ENCODE assay signal across 10 cellular contexts in the genomic region with DNA sequence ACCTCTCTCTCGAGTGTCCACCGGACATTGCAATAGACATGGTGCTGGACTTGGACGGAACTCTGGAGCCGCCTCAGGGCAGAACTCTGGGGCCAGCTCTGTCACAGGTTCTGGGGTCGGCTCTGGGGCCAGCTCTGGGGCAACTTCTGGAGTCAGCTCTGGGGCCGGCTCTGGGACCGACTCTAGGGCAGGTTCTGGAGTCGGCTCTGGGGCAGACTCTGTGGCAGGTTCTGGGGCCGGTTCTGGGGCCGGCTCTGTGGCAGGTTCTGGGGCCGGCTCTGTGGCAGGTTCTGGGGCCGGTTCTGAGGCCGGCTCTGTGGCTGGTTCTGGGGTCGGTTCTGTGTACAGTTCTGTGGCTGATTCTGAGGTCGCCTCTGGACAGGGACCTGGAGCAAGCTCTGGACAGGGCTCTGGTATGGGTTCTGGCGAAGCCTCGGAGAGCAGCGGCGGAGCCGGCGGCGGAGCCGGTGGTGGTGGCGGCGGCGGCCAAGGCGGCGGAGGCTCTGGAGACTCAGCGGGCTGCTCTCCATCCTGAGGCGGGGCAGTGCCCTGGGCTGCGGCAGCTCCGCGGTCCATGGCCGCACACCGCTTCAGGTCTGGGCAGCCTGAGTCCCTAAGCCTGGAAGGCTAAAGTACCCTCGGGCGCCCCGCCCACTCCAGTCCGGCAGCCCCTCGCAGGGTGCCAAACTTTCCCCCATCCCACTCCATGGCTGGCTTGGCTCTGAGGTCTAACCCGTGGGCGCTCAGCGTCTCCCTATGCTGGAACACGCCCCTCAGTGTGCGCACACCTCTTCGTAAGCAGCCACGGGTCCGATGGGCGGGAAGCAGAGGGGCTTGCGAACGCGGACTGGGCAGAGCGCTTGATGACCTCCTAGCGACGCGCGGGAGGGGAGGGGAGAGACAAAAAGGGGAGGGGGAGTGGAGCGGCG. TPM values are rescaled to one million over a fixed set of nuclear protein-coding genes. Genes with fewer than 3 reads are reported as not detected.
DNase-seq lines count a peak whose midpoint lies in the region; ATAC-seq and TF ChIP-seq lines count a peak whose summit lies in the region.
"Had no signal": no experiment of that assay in that cellular context is flagged by ENCODE, and none has a peak within 500 bp of the region (broad histone marks: within the 10 kb centered on the region; RNA-seq: fewer than 3 reads in every experiment).

A gene with protein sequence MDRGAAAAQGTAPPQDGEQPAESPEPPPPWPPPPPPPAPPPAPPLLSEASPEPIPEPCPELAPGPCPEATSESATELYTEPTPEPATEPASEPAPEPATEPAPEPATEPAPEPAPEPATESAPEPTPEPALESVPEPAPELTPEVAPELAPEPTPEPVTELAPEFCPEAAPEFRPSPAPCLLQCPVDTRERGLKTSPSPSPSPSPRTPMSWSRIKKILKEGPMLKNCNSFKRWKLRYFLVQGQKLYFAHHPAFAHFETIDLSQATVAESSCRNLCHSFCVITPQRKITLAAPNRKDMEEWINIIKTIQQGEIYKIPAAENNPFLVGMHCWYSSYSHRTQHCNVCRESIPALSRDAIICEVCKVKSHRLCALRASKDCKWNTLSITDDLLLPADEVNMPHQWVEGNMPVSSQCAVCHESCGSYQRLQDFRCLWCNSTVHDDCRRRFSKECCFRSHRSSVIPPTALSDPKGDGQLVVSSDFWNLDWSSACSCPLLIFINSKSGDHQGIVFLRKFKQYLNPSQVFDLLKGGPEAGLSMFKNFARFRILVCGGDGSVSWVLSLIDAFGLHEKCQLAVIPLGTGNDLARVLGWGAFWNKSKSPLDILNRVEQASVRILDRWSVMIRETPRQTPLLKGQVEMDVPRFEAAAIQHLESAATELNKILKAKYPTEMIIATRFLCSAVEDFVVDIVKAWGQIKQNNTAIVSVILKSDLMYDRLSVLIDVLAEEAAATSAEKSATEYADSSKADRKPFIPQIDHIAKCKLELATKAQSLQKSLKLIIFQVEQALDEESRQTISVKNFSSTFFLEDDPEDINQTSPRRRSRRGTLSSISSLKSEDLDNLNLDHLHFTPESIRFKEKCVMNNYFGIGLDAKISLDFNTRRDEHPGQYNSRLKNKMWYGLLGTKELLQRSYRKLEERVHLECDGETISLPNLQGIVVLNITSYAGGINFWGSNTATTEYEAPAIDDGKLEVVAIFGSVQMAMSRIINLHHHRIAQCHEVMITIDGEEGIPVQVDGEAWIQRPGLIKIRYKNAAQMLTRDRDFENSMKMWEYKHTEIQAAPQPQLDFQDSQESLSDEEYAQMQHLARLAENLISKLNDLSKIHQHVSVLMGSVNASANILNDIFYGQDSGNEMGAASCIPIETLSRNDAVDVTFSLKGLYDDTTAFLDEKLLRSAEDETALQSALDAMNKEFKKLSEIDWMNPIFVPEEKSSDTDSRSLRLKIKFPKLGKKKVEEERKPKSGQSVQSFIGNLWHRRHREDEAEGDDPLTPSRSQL (minus strand): TSS at position 723 of the 929 bp plus-strand sequence. CDS start 147 bp downstream, at position 576.

- ATAC-seq in GM18520 (IDR thresholded peaks at IDR 0.05; ENCODE audit: unreplicated experiment): no peak

- peak; percentile 12 for DNase-seq in NCI-H1436 treated with DMSO at 0.1 percent for 48 hours (lab: John Stamatoyannopoulos, UW)
- peak; percentile 66 for DNase-seq in glutamatergic neuron
- DNase-seq in neural progenitor cell (ENCODE audit: low spot score): peak; percentile 85
- DNase-seq in activated CD4-positive, alpha-beta T cell treated with anti-CD3 and anti-CD28 coated beads, Interleukin-2, amount 10 ng/mL, durations not matched to agents 24 days and 14 days: no peak
- no peak for DNase-seq in activated effector memory CD4-positive, alpha-beta T cell treated with anti-CD3 and anti-CD28 coated beads, Interleukin-2, amount 50 U/mL, for 16 hours
- DNase-seq in middle frontal gyrus (ENCODE audit: extremely low spot score, low spot score): no peak
- DNase-seq: Peyer's patch had no signal

- H3K27ac Mint-ChIP-seq in glutamatergic neuron (ENCODE audit: unreplicated experiment) (no peak within 1 kb of the TSS), neural progenitor cell (no peak within 1 kb of the TSS)
- no peak within 1 kb of the TSS for H3K27ac Mint-ChIP-seq in activated CD4-positive, alpha-beta T cell treated with anti-CD3 and anti-CD28 coated beads, Interleukin-2, amount 10 ng/mL, durations not matched to agents 24 days and 14 days

- H3K4me1 ChIP-seq in ES-I3 (ENCODE audit: insufficient read depth, low read length) (no peaks in the 10 kb centered on the region; the same call in 1 of the 2 replicates), neural progenitor cell (peaks cover 3% of the 10 kb centered on the region)
- H3K4me1 ChIP-seq: pancreas had no signal

- H3K4me1 Mint-ChIP-seq in glutamatergic neuron (ENCODE audit: low read depth, unreplicated experiment) (peaks cover 2% of the 10 kb centered on the region), neural progenitor cell (peaks cover 10% of the 10 kb centered on the region)
- no peaks in the 10 kb centered on the region for H3K4me1 Mint-ChIP-seq in activated CD4-positive, alpha-beta T cell treated with anti-CD3 and anti-CD28 coated beads, Interleukin-2, amount 10 ng/mL, durations not matched to agents 24 days and 14 days

- TF ChIP-seq CTCF in glutamatergic neuron (IDR thresholded peaks at IDR 0.05; ENCODE audit: partially characterized antibody, unreplicated experiment) (no peak), neural progenitor cell (IDR thresholded peaks at IDR 0.05) (no peak)

- peak within 1 kb of the TSS; percentile 68 for H2AFZ ChIP-seq in neural progenitor cell (replicated peaks)

- H3F3A ChIP-seq in neural progenitor cell (ENCODE audit: low read depth): peaks cover 10% of the 10 kb centered on the region

- H3K27ac ChIP-seq in neural progenitor cell: no peak within 1 kb of the TSS
- H3K27ac ChIP-seq: pancreas, Peyer's patch had no signal

- H4K20me1 ChIP-seq in neural progenitor cell (ENCODE audit: low read depth): no peaks in the 10 kb centered on the region

- no peaks in the 10 kb centered on the region for H3K79me2 ChIP-seq in neural progenitor cell (ENCODE audit: low read depth)

- H3K4me3 Mint-ChIP-seq in glutamatergic neuron (ENCODE audit: unreplicated experiment) (peak within 1 kb of the TSS; percentile 75), neural progenitor cell (peak within 1 kb of the TSS; percentile 82)
- no peak within 1 kb of the TSS for H3K4me3 Mint-ChIP-seq in activated CD4-positive, alpha-beta T cell treated with anti-CD3 and anti-CD28 coated beads, Interleukin-2, amount 10 ng/mL, durations not matched to agents 24 days and 14 days

- no peaks in the 10 kb centered on the region for H3K36me3 ChIP-seq in ES-I3 (ENCODE audit: insufficient read depth, low read length)
- no peaks in the 10 kb centered on the region for H3K36me3 ChIP-seq in neural progenitor cell
- H3K36me3 ChIP-seq: pancreas, Peyer's patch had no signal

- H3K27me3 ChIP-seq in neural progenitor cell: peaks cover 76% of the 10 kb centered on the region
- H3K27me3 ChIP-seq: Peyer's patch had no signal

- no peaks in the 10 kb centered on the region for H3K9me3 ChIP-seq in ES-I3 (ENCODE audit: control insufficient read depth, insufficient read depth, low read length)
- H3K9me3 ChIP-seq in neural progenitor cell (ENCODE audit: low read depth): no peaks in the 10 kb centered on the region
- H3K9me3 ChIP-seq: pancreas, Peyer's patch had no signal

- intact Hi-C loops in activated CD4-positive, alpha-beta T cell treated with anti-CD3 and anti-CD28 coated beads, Interleukin-2, amount 10 ng/mL, durations not matched to agents 24 days and 14 days (cut with micrococcal nuclease): no loop called here

- peak within 1 kb of the TSS; percentile 78 for H3K4me2 ChIP-seq in neural progenitor cell

- H3K4me3 ChIP-seq in neural progenitor cell: peak within 1 kb of the TSS; percentile 50
- H3K4me3 ChIP-seq: pancreas, Peyer's patch had no signal

- H3K36me3 Mint-ChIP-seq in glutamatergic neuron (ENCODE audit: unreplicated experiment) (no peaks in the 10 kb centered on the region), neural progenitor cell (no peaks in the 10 kb centered on the region)
- peaks cover 1% of the 10 kb centered on the region for H3K36me3 Mint-ChIP-seq in activated CD4-positive, alpha-beta T cell treated with anti-CD3 and anti-CD28 coated beads, Interleukin-2, amount 10 ng/mL, durations not matched to agents 24 days and 14 days (ENCODE audit: low read depth)

- H3K27me3 Mint-ChIP-seq in glutamatergic neuron (ENCODE audit: unreplicated experiment) (peaks cover 13% of the 10 kb centered on the region), neural progenitor cell (ENCODE audit: insufficient read depth, low read depth) (peaks cover 40% of the 10 kb centered on the region)
- H3K27me3 Mint-ChIP-seq in activated CD4-positive, alpha-beta T cell treated with anti-CD3 and anti-CD28 coated beads, Interleukin-2, amount 10 ng/mL, durations not matched to agents 24 days and 14 days: peaks cover 45% of the 10 kb centered on the region

- H3K9ac ChIP-seq in ES-I3 (ENCODE audit: low read depth, low read length) (peak within 1 kb of the TSS; percentile 59; the same call in 1 of the 2 replicates), neural progenitor cell (no peak within 1 kb of the TSS)

- peaks cover 3% of the 10 kb centered on the region for H3K9me3 Mint-ChIP-seq in glutamatergic neuron (ENCODE audit: unreplicated experiment)
- H3K9me3 Mint-ChIP-seq in neural progenitor cell: peaks cover 10% of the 10 kb centered on the region
- H3K9me3 Mint-ChIP-seq in activated CD4-positive, alpha-beta T cell treated with anti-CD3 and anti-CD28 coated beads, Interleukin-2, amount 10 ng/mL, durations not matched to agents 24 days and 14 days: no peaks in the 10 kb centered on the region

RNA-seq across cellular contexts. Expression of the gene that starts here (rescaled TPM):
- total RNA-seq in glutamatergic neuron (ENCODE audit: unreplicated experiment): not detected
- 0.19 and 0.21 TPM in 2 replicates for total RNA-seq in neural progenitor cell (ENCODE audit: low replicate concordance)
- total RNA-seq in activated CD4-positive, alpha-beta T cell treated with anti-CD3 and anti-CD28 coated beads, Interleukin-2, amount 10 ng/mL, durations not matched to agents 24 days and 14 days: not detected in 2 replicates
- total RNA-seq: pancreas, Peyer's patch had no signal

Comparison
In these comparisons a context has a peak if more than half of its experiments do, and no peak if none do; other contexts are left out.
1. Peak in DNase-seq in glutamatergic neuron; RNA of the gene not detected or under 1 TPM.
2. Peak in DNase-seq, H3K4me3 ChIP-seq and H3K4me2 ChIP-seq in neural progenitor cell; RNA of the gene not detected or under 1 TPM.